Comparison of ENCODE assay signal across 1 cellular context in the genomic region with DNA sequence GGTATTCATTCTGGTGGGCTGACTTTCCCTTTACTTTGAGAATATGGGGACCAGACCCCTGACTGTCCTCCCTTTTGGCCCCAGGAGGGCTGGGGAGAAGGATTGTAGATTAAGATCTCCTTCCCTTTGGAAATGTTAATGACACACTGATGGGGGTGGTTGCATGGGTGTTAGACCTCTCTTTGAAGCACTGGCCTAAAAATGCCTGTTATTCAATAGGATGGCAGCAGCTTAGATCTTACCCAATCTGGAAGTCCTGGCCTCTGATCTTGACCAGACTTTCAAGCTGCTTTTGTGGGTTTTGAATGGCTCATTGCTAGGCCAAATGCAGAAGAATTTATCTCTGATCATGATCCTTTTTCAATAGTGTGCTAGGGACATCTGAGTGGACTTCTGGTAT.
TF ChIP-seq lines count a peak whose summit lies in the region.

No MANE protein-coding gene starts in this region.

TF ChIP-seq in WTC11, 78 proteins besides CTCF, POLR2A, EP300 and RAD21 (continued from another document):
- TF ChIP-seq, protein P1, sequence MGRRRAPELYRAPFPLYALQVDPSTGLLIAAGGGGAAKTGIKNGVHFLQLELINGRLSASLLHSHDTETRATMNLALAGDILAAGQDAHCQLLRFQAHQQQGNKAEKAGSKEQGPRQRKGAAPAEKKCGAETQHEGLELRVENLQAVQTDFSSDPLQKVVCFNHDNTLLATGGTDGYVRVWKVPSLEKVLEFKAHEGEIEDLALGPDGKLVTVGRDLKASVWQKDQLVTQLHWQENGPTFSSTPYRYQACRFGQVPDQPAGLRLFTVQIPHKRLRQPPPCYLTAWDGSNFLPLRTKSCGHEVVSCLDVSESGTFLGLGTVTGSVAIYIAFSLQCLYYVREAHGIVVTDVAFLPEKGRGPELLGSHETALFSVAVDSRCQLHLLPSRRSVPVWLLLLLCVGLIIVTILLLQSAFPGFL (CRISPR knock-in tag; IDR thresholded peaks at IDR 0.05; ENCODE audit: borderline replicate concordance), result no peak
- TF ChIP-seq ZNF423 (CRISPR knock-in tag; IDR thresholded peaks at IDR 0.05) (no peak), HMGA2 (CRISPR knock-in tag; IDR thresholded peaks at IDR 0.05) (no peak)
- TF ChIP-seq, protein P2, sequence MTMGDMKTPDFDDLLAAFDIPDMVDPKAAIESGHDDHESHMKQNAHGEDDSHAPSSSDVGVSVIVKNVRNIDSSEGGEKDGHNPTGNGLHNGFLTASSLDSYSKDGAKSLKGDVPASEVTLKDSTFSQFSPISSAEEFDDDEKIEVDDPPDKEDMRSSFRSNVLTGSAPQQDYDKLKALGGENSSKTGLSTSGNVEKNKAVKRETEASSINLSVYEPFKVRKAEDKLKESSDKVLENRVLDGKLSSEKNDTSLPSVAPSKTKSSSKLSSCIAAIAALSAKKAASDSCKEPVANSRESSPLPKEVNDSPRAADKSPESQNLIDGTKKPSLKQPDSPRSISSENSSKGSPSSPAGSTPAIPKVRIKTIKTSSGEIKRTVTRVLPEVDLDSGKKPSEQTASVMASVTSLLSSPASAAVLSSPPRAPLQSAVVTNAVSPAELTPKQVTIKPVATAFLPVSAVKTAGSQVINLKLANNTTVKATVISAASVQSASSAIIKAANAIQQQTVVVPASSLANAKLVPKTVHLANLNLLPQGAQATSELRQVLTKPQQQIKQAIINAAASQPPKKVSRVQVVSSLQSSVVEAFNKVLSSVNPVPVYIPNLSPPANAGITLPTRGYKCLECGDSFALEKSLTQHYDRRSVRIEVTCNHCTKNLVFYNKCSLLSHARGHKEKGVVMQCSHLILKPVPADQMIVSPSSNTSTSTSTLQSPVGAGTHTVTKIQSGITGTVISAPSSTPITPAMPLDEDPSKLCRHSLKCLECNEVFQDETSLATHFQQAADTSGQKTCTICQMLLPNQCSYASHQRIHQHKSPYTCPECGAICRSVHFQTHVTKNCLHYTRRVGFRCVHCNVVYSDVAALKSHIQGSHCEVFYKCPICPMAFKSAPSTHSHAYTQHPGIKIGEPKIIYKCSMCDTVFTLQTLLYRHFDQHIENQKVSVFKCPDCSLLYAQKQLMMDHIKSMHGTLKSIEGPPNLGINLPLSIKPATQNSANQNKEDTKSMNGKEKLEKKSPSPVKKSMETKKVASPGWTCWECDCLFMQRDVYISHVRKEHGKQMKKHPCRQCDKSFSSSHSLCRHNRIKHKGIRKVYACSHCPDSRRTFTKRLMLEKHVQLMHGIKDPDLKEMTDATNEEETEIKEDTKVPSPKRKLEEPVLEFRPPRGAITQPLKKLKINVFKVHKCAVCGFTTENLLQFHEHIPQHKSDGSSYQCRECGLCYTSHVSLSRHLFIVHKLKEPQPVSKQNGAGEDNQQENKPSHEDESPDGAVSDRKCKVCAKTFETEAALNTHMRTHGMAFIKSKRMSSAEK (CRISPR knock-in tag; IDR thresholded peaks at IDR 0.05; ENCODE audit: borderline replicate concordance), result no peak
- TF ChIP-seq, protein P3, sequence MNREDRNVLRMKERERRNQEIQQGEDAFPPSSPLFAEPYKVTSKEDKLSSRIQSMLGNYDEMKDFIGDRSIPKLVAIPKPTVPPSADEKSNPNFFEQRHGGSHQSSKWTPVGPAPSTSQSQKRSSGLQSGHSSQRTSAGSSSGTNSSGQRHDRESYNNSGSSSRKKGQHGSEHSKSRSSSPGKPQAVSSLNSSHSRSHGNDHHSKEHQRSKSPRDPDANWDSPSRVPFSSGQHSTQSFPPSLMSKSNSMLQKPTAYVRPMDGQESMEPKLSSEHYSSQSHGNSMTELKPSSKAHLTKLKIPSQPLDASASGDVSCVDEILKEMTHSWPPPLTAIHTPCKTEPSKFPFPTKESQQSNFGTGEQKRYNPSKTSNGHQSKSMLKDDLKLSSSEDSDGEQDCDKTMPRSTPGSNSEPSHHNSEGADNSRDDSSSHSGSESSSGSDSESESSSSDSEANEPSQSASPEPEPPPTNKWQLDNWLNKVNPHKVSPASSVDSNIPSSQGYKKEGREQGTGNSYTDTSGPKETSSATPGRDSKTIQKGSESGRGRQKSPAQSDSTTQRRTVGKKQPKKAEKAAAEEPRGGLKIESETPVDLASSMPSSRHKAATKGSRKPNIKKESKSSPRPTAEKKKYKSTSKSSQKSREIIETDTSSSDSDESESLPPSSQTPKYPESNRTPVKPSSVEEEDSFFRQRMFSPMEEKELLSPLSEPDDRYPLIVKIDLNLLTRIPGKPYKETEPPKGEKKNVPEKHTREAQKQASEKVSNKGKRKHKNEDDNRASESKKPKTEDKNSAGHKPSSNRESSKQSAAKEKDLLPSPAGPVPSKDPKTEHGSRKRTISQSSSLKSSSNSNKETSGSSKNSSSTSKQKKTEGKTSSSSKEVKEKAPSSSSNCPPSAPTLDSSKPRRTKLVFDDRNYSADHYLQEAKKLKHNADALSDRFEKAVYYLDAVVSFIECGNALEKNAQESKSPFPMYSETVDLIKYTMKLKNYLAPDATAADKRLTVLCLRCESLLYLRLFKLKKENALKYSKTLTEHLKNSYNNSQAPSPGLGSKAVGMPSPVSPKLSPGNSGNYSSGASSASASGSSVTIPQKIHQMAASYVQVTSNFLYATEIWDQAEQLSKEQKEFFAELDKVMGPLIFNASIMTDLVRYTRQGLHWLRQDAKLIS (CRISPR knock-in tag; IDR thresholded peaks at IDR 0.05; ENCODE audit: borderline replicate concordance), result no peak
